ENCODE assay signal across 8 cellular contexts in the genomic region with DNA sequence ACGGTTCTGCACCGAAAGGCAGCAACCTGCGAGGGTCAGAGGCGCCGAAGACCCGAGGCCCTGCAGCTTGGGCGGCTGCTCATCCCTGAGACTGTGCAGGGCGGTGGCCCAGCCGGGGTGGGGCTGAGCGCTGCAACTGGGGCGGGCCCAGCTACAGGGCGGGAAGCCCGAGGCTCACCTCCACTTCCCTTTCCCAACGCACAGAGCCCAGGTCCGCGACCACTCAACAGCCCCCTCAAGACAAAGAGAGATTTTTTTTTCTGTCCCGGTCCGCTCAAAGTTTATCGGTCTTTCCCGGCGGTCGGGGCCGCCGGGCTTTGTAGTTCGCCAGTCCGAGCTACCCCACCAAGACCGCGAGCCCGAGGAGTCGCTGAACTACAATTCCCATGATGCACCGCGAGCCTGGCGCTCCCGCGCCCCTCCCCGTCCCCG. TPM values are rescaled to one million over a fixed set of nuclear protein-coding genes. Genes with fewer than 3 reads are reported as not detected.
DNase-seq lines count a peak whose midpoint lies in the region; ATAC-seq, FAIRE-seq and TF ChIP-seq lines count a peak whose summit lies in the region.

No MANE protein-coding gene starts in this region.

- peak overlapping the region; percentile 97 for H3K4me3 ChIP-seq in SU-DHL-6 (ENCODE audit: insufficient read depth, low read length, poor library complexity, severe bottlenecking)
- peak overlapping the region; percentile 43 to 99 (median 87) for H3K4me3 ChIP-seq in pancreas
- peak overlapping the region; percentile 77 to 95 for H3K4me3 ChIP-seq in tibial artery

- peak overlapping the region; percentile 72 for H3K4me2 ChIP-seq in SU-DHL-6 (ENCODE audit: low read depth, low read length, poor library complexity, severe bottlenecking)

- no peak for TF ChIP-seq POLR2A in GM12891 (IDR thresholded peaks at IDR 0.05; ENCODE audit: low read depth, low read length)

- FAIRE-seq in GM12891 (lab: Jason Lieb, UNC) (no peak), pancreas (lab: Jason Lieb, UNC) (no peak)

- H3K9me2 ChIP-seq in SU-DHL-6 (replicated peaks; ENCODE audit: insufficient read depth, low read length) = no peaks in the 10 kb centered on the region

- no peaks in the 10 kb centered on the region for H3K4me1 ChIP-seq in pancreas
- peaks cover 0 to 65% (median 14%) of the 10 kb centered on the region in 4 donors for H3K4me1 ChIP-seq in tibial artery

- DNase-seq in GM12891 (ENCODE audit: insufficient read length, low spot score) (peak; percentile 74), NCI-H1417 treated with DMSO at 0.1 percent for 48 hours (lab: John Stamatoyannopoulos, UW) (peak; percentile 41), cardiac septum (ENCODE audit: low spot score) (peak; percentile 96), pancreas (peak; percentile 91 to 96 (median 93)), tibial artery (peak; percentile 93 to 96)
- DNase-seq in activated naive CD8-positive, alpha-beta T cell treated with anti-CD3 and anti-CD28 coated beads, Interleukin-2, amount 50 U/mL, for 24 hours = peak; percentile 94

- no peaks in the 10 kb centered on the region for H4K20me1 ChIP-seq in SU-DHL-6 (ENCODE audit: low read depth, low read length)

- H3K27ac ChIP-seq in SU-DHL-6 (ENCODE audit: low read depth, low read length) (peak overlapping the region; percentile 75), pancreas (peak overlapping the region; percentile 33 to 75 (median 67)), tibial artery (peak overlapping the region; percentile 94 to 97)

- peaks cover 23% of the 10 kb centered on the region for H3F3A ChIP-seq in SU-DHL-6 (ENCODE audit: insufficient read depth)

- no peaks in the 10 kb centered on the region for H3K36me3 ChIP-seq in SU-DHL-6 (ENCODE audit: low read length)
- H3K36me3 ChIP-seq in pancreas = no peaks in the 10 kb centered on the region
- no peaks in the 10 kb centered on the region for H3K36me3 ChIP-seq in tibial artery

- peaks cover 2% of the 10 kb centered on the region for H3K36me3 Mint-ChIP-seq in activated naive CD8-positive, alpha-beta T cell treated with anti-CD3 and anti-CD28 coated beads, Interleukin-2, amount 50 U/mL, for 24 hours (ENCODE audit: low read depth)

- WGBS in pancreas, 2 donors = 0% methylated on average over 37 of the region's 37 CpGs

- H3K27me3 Mint-ChIP-seq in activated naive CD8-positive, alpha-beta T cell treated with anti-CD3 and anti-CD28 coated beads, Interleukin-2, amount 50 U/mL, for 24 hours = no peaks in the 10 kb centered on the region

- H2AFZ ChIP-seq in SU-DHL-6 (ENCODE audit: low read depth, low read length, severe bottlenecking) = peak overlapping the region; percentile 83

- H3K9me3 Mint-ChIP-seq in activated naive CD8-positive, alpha-beta T cell treated with anti-CD3 and anti-CD28 coated beads, Interleukin-2, amount 50 U/mL, for 24 hours = no peaks in the 10 kb centered on the region

- no peak for TF ChIP-seq CTCF in SU-DHL-6 (IDR thresholded peaks at IDR 0.05; ENCODE audit: insufficient read depth, low read length, poor library complexity, severe bottlenecking)
- TF ChIP-seq CTCF in pancreas (IDR thresholded peaks at IDR 0.05) = no peak
- TF ChIP-seq CTCF in tibial artery (IDR thresholded peaks at IDR 0.05) = no peak

- H3K9me3 ChIP-seq in SU-DHL-6 (ENCODE audit: insufficient read depth, low read length) (no peaks in the 10 kb centered on the region), pancreas (no peaks in the 10 kb centered on the region), tibial artery (no peaks in the 10 kb centered on the region)

- no peaks in the 10 kb centered on the region for H3K27me3 ChIP-seq in SU-DHL-6 (ENCODE audit: low read length)
- no peaks in the 10 kb centered on the region for H3K27me3 ChIP-seq in pancreas
- H3K27me3 ChIP-seq in tibial artery = no peaks in the 10 kb centered on the region

- peak overlapping the region; percentile 96 for H3K9ac ChIP-seq in SU-DHL-6 (ENCODE audit: low read length)

- H3K27ac Mint-ChIP-seq in activated naive CD8-positive, alpha-beta T cell treated with anti-CD3 and anti-CD28 coated beads, Interleukin-2, amount 50 U/mL, for 24 hours = peak overlapping the region; percentile 72

- peaks cover 34% of the 10 kb centered on the region for H3K4me1 Mint-ChIP-seq in activated naive CD8-positive, alpha-beta T cell treated with anti-CD3 and anti-CD28 coated beads, Interleukin-2, amount 50 U/mL, for 24 hours

- intact Hi-C loops in cardiac septum (cut with DNase I) = loop anchor here (5.0 to 10.0 kb wide), 2 partner anchors 118 to 311 kb away; a partner anchor contains a TSS
- intact Hi-C loops in pancreas (cut with DNase I) = no loop called here
- intact Hi-C loops in tibial artery (cut with DNase I; ENCODE audit: low total_unique reads) = loop anchor here (2.0 kb wide), 1 partner anchor 88 kb away; no protein-coding TSS in a partner anchor

- peak overlapping the region; percentile 83 for H3K4me3 Mint-ChIP-seq in activated naive CD8-positive, alpha-beta T cell treated with anti-CD3 and anti-CD28 coated beads, Interleukin-2, amount 50 U/mL, for 24 hours

- peaks cover 45% of the 10 kb centered on the region for H3K79me2 ChIP-seq in SU-DHL-6 (ENCODE audit: insufficient read depth, low read length)

- ATAC-seq in HG02798 (IDR thresholded peaks at IDR 0.05; ENCODE audit: poor library complexity, unreplicated experiment) (peak; percentile 89), pancreas (peak; percentile 98 to 99 (median 98))
- ATAC-seq in activated naive CD8-positive, alpha-beta T cell treated with anti-CD3 and anti-CD28 coated beads, Interleukin-2, amount 50 U/mL, for 24 hours = peak; percentile 92

TF ChIP-seq in GM12891, 5 proteins besides CTCF, POLR2A, EP300 and RAD21:
- TF ChIP-seq POLR2AphosphoS5 (IDR thresholded peaks at IDR 0.05; ENCODE audit: low read depth, low read length) = no peak
- peak; percentile 15; the same call in 1 of the 2 replicates for TF ChIP-seq SPI1 (IDR thresholded peaks at IDR 0.05; ENCODE audit: low read depth, low read length)
- TF ChIP-seq TAF1 (IDR thresholded peaks at IDR 0.05; ENCODE audit: low read depth, low read length) = no peak
- no peak for TF ChIP-seq PAX5 (IDR thresholded peaks at IDR 0.05; ENCODE audit: insufficient read depth, low read length, severe bottlenecking)
- no peak for TF ChIP-seq POU2F2 (IDR thresholded peaks at IDR 0.05; ENCODE audit: low read depth, low read length)

RNA-seq across cellular contexts. Expression of a gene that starts 0.6 kb away (rescaled TPM):
- polyA plus RNA-seq in GM12891 (2012; ENCODE audit: low read depth, missing spikeins) = 7.5 TPM
- total RNA-seq in cardiac septum (95.3 TPM), pancreas (1 to 10 TPM; 2.4 to 9.3 (median 3.7) TPM)
- polyA plus RNA-seq in pancreas = 1 to 10 TPM; 1.1 to 2.2 TPM

Comparison
In these comparisons a context has a peak if more than half of its experiments do, and no peak if none do; other contexts are left out.
1. Peak in every context shown above with its lines: DNase-seq, ATAC-seq, H3K4me3 ChIP-seq and H3K27ac ChIP-seq.
2. DNase-seq: peak in every context shown above with its lines; median percentile 96 in cardiac septum; 94 in tibial artery; 94 in activated naive CD8-positive, alpha-beta T cell treated with anti-CD3 and anti-CD28 coated beads, Interleukin-2, amount 50 U/mL, for 24 hours; 93 in pancreas; 74 in GM12891; 41 in NCI-H1417 treated with DMSO at 0.1 percent for 48 hours.
3. intact Hi-C loops: an anchor here in cardiac septum (5.0 to 10.0 kb wide) and tibial artery (2.0 kb wide); none called in pancreas.